In the genomic region with DNA sequence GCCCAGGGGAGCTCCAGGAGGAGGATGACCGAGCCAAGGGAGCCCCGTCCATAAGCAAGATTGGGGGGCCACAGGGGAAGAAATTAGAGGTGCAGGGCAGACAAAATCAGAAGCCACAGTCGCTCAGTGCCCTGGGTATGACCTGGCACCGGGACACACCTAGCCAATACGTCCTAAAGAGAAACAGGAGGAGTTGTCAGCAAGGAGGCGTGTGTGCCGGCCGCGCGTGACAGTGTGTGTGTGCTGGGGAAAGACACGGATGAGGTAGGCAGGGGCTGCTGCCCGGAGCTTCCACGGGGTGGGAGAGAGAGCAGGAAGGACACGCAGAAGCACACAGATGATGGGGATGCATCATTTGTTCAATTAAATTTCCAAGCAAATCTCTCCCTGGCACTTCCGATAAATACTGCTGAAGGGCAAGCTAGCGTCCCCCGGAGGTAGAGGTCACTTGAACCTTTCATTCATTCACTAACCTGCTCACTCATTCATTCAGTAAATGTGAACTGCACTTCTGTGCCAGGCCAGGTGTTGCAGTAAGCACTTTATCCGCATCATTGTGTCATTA, we compare ENCODE assay signal across 14 cellular contexts.
"Had no signal": no experiment of that assay in that cellular context is flagged by ENCODE, and none has a peak within 500 bp of the region (broad histone marks: within the 10 kb centered on the region; RNA-seq: fewer than 3 reads in every experiment).

No MANE protein-coding gene starts in this region.

- H3K27ac Mint-ChIP-seq: activated CD4-positive, alpha-beta memory T cell treated with anti-CD3 and anti-CD28 coated beads, Interleukin-2, amount 10 ng/mL, durations not matched to agents 7 days and 5 days; activated CD4-positive, alpha-beta T cell treated with anti-CD3 and anti-CD28 coated beads for 36 hours; activated naive CD4-positive, alpha-beta T cell treated with anti-CD3 and anti-CD28 coated beads, Interleukin-2, amount 50 U/mL, for 24 hours; memory B cell; natural killer cell treated with Interleukin-12 subunit alpha and Interleukin-12 subunit beta and Interleukin-15 and Interleukin-18, amount 100 ng/mL, for 72 hours; stimulated activated naive CD8-positive, alpha-beta T cell treated with anti-CD3 and anti-CD28 coated beads, Interleukin-15, amount 100 ng/mL, for 72 hours had no signal

- H3K4me3 ChIP-seq: adrenal gland, colonic mucosa, esophagus squamous epithelium, left ventricle myocardium inferior, spleen had no signal

- DNase-seq: activated T-cell treated with anti-CD3 and anti-CD28 coated beads, Interleukin-2, amount 50 U/mL, for 4 hours; esophagus squamous epithelium had no signal

- FAIRE-seq: keratinocyte had no signal

- H3K36me3 ChIP-seq: adrenal gland, colonic mucosa, esophagus squamous epithelium, left ventricle myocardium inferior, spleen had no signal

- H3K36me3 Mint-ChIP-seq: activated naive CD4-positive, alpha-beta T cell treated with anti-CD3 and anti-CD28 coated beads, Interleukin-2, amount 50 U/mL, for 24 hours; memory B cell; natural killer cell treated with Interleukin-12 subunit alpha and Interleukin-12 subunit beta and Interleukin-15 and Interleukin-18, amount 100 ng/mL, for 72 hours had no signal

- H3K9me3 ChIP-seq: adrenal gland, colonic mucosa, esophagus squamous epithelium, left ventricle myocardium inferior, spleen had no signal

- H3K27me3 ChIP-seq: adrenal gland, colonic mucosa had no signal

- H3K4me3 Mint-ChIP-seq: activated CD4-positive, alpha-beta memory T cell treated with anti-CD3 and anti-CD28 coated beads, Interleukin-2, amount 10 ng/mL, durations not matched to agents 7 days and 5 days; activated CD4-positive, alpha-beta T cell treated with anti-CD3 and anti-CD28 coated beads for 36 hours; activated naive CD4-positive, alpha-beta T cell treated with anti-CD3 and anti-CD28 coated beads, Interleukin-2, amount 50 U/mL, for 24 hours; activated T-cell treated with anti-CD3 and anti-CD28 coated beads, Interleukin-2, amount 50 U/mL, for 4 hours; memory B cell; natural killer cell treated with Interleukin-12 subunit alpha and Interleukin-12 subunit beta and Interleukin-15 and Interleukin-18, amount 100 ng/mL, for 72 hours; stimulated activated naive CD8-positive, alpha-beta T cell treated with anti-CD3 and anti-CD28 coated beads, Interleukin-15, amount 100 ng/mL, for 72 hours had no signal

- H3K4me1 Mint-ChIP-seq: activated CD4-positive, alpha-beta T cell treated with anti-CD3 and anti-CD28 coated beads for 36 hours; activated naive CD4-positive, alpha-beta T cell treated with anti-CD3 and anti-CD28 coated beads, Interleukin-2, amount 50 U/mL, for 24 hours had no signal

- H3K4me1 ChIP-seq: adrenal gland, colonic mucosa had no signal

- H3K27me3 Mint-ChIP-seq: activated CD4-positive, alpha-beta memory T cell treated with anti-CD3 and anti-CD28 coated beads, Interleukin-2, amount 10 ng/mL, durations not matched to agents 7 days and 5 days had no signal

- H3K9me3 Mint-ChIP-seq: activated CD4-positive, alpha-beta memory T cell treated with anti-CD3 and anti-CD28 coated beads, Interleukin-2, amount 10 ng/mL, durations not matched to agents 7 days and 5 days; activated naive CD4-positive, alpha-beta T cell treated with anti-CD3 and anti-CD28 coated beads, Interleukin-2, amount 50 U/mL, for 24 hours; activated T-cell treated with anti-CD3 and anti-CD28 coated beads, Interleukin-2, amount 50 U/mL, for 4 hours; memory B cell; natural killer cell treated with Interleukin-12 subunit alpha and Interleukin-12 subunit beta and Interleukin-15 and Interleukin-18, amount 100 ng/mL, for 72 hours; stimulated activated naive CD8-positive, alpha-beta T cell treated with anti-CD3 and anti-CD28 coated beads, Interleukin-15, amount 100 ng/mL, for 72 hours had no signal

- H3K27ac ChIP-seq: adrenal gland, colonic mucosa, esophagus squamous epithelium, left ventricle myocardium inferior, spleen, VCaP had no signal
